In genomic region chr1:202034683-202035462, GRCh38 we compare ENCODE assay signal across 1 cellular context.
TF ChIP-seq lines count a peak whose summit lies in the region.

No MANE protein-coding gene starts in this region.

TF ChIP-seq in HepG2, 621 proteins besides CTCF, POLR2A, EP300 and RAD21 (continued from another document and continues in another):
- no peak for TF ChIP-seq CSRNP2 (CRISPR knock-in tag; conservative IDR thresholded peaks at IDR 0.05; ENCODE audit: low read depth)
- peak; percentile 88 for TF ChIP-seq ATF3 (CRISPR knock-in tag; IDR thresholded peaks at IDR 0.05)
- peak; percentile 25; the same call in 1 of the 2 replicates for TF ChIP-seq RBFOX2 (IDR thresholded peaks at IDR 0.05; ENCODE audit: low read depth, low read length)
- TF ChIP-seq ZNF160 (CRISPR knock-in tag; IDR thresholded peaks at IDR 0.05) = peak; percentile 43; the same call in 1 of the 2 replicates
- peak; percentile 36; the same call in 1 of the 2 replicates for TF ChIP-seq NR2C2 (CRISPR knock-in tag; IDR thresholded peaks at IDR 0.05; ENCODE audit: borderline replicate concordance)
- no peak for TF ChIP-seq MZF1 (CRISPR knock-in tag; IDR thresholded peaks at IDR 0.05; ENCODE audit: borderline replicate concordance)
- TF ChIP-seq EZH2 (conservative IDR thresholded peaks at IDR 0.05; ENCODE audit: low read depth, low read length) = no peak
- no peak for TF ChIP-seq NR3C1 (CRISPR knock-in tag; IDR thresholded peaks at IDR 0.05)
- TF ChIP-seq BHLHE40 (IDR thresholded peaks at IDR 0.05; ENCODE audit: low read length) = no peak
- no peak for TF ChIP-seq MEF2D (CRISPR knock-in tag; IDR thresholded peaks at IDR 0.05)
- TF ChIP-seq ZFYVE20 (CRISPR knock-in tag; IDR thresholded peaks at IDR 0.05; ENCODE audit: borderline replicate concordance, low read depth) = no peak
- peak; percentile 20; the same call in 1 of the 2 replicates for TF ChIP-seq FOXP4 (CRISPR knock-in tag; IDR thresholded peaks at IDR 0.05)
- no peak for TF ChIP-seq KAT2B (IDR thresholded peaks at IDR 0.05; ENCODE audit: borderline replicate concordance, low read depth, low read length)
- peak; percentile 80 for TF ChIP-seq FOSL2 (CRISPR knock-in tag; IDR thresholded peaks at IDR 0.05)
- TF ChIP-seq POGK (CRISPR knock-in tag; conservative IDR thresholded peaks at IDR 0.05) = no peak
- no peak for TF ChIP-seq ZNF44 (CRISPR knock-in tag; IDR thresholded peaks at IDR 0.05)
- no peak for TF ChIP-seq MLLT10 (CRISPR knock-in tag; IDR thresholded peaks at IDR 0.05)
- TF ChIP-seq ZMYM4 (CRISPR knock-in tag; IDR thresholded peaks at IDR 0.05) = no peak
- TF ChIP-seq SIX4 (CRISPR knock-in tag; IDR thresholded peaks at IDR 0.05) = no peak; the same call in 1 of the 2 replicates
- TF ChIP-seq JDP2 (CRISPR knock-in tag; IDR thresholded peaks at IDR 0.05; ENCODE audit: borderline replicate concordance) = no peak
- no peak for TF ChIP-seq MAF1 (CRISPR knock-in tag; IDR thresholded peaks at IDR 0.05; ENCODE audit: borderline replicate concordance)
- no peak for TF ChIP-seq ZNF761 (CRISPR knock-in tag; conservative IDR thresholded peaks at IDR 0.05)
- 0 out of 2 replicates have a peak, but pooled peaks have one; percentile 20 for TF ChIP-seq IRF2 (CRISPR knock-in tag; IDR thresholded peaks at IDR 0.05)
- TF ChIP-seq GLMP (CRISPR knock-in tag; IDR thresholded peaks at IDR 0.05; ENCODE audit: borderline replicate concordance) = no peak
- peak; percentile 17; the same call in 1 of the 2 replicates for TF ChIP-seq MAX (IDR thresholded peaks at IDR 0.05)
- no peak for TF ChIP-seq ZFP82 (CRISPR knock-in tag; IDR thresholded peaks at IDR 0.05; ENCODE audit: borderline replicate concordance)
- no peak for TF ChIP-seq NCOR1 (IDR thresholded peaks at IDR 0.05; ENCODE audit: borderline replicate concordance, low read length)
- TF ChIP-seq CREBL2 (CRISPR knock-in tag; IDR thresholded peaks at IDR 0.05; ENCODE audit: borderline replicate concordance) = no peak
- TF ChIP-seq ZNF350 (CRISPR knock-in tag; IDR thresholded peaks at IDR 0.05; ENCODE audit: borderline replicate concordance, low read depth) = peak; percentile 31; the same call in 1 of the 2 replicates
- TF ChIP-seq HNRNPH1 (optimal IDR thresholded peaks at IDR 0.05; ENCODE audit: low read depth, low read length) = no peak
- peak; percentile 91 for TF ChIP-seq PAXIP1 (CRISPR knock-in tag; conservative IDR thresholded peaks at IDR 0.05)
- TF ChIP-seq TEF (CRISPR knock-in tag; IDR thresholded peaks at IDR 0.05) = no peak
- TF ChIP-seq HNRNPK (IDR thresholded peaks at IDR 0.05; ENCODE audit: low read depth, low read length, poor library complexity, severe bottlenecking) = no peak
- peak; percentile 39; the same call in 1 of the 2 replicates for TF ChIP-seq TCF7 (IDR thresholded peaks at IDR 0.05; ENCODE audit: low read depth)
- no peak for TF ChIP-seq ZNF605 (CRISPR knock-in tag; IDR thresholded peaks at IDR 0.05)
- peak; percentile 95 for TF ChIP-seq JUN (CRISPR knock-in tag; IDR thresholded peaks at IDR 0.05)
- no peak for TF ChIP-seq REXO4 (CRISPR knock-in tag; IDR thresholded peaks at IDR 0.05; ENCODE audit: borderline replicate concordance)
- TF ChIP-seq ASH2L (IDR thresholded peaks at IDR 0.05; ENCODE audit: insufficient read length, low read depth, low read length) = peak; percentile 25
- peak; percentile 65; the same call in 1 of the 2 replicates for TF ChIP-seq ZGPAT (CRISPR knock-in tag; IDR thresholded peaks at IDR 0.05)
- TF ChIP-seq ZNF713 (CRISPR knock-in tag; IDR thresholded peaks at IDR 0.05) = no peak
- TF ChIP-seq PCBP1 (IDR thresholded peaks at IDR 0.05; ENCODE audit: borderline replicate concordance, low read depth, low read length) = no peak
- TF ChIP-seq SOX13 (IDR thresholded peaks at IDR 0.05) = no peak
- TF ChIP-seq SOX13 (CRISPR knock-in tag; conservative IDR thresholded peaks at IDR 0.05 in 1 of 2, IDR thresholded peaks at IDR 0.05 in 1 of 2) = no peak; a peak in 2 of 4 replicates
- TF ChIP-seq MEIS1 (CRISPR knock-in tag; IDR thresholded peaks at IDR 0.05; ENCODE audit: borderline replicate concordance) = peak; percentile 32; the same call in 1 of the 2 replicates
- TF ChIP-seq ARID5B (CRISPR knock-in tag; IDR thresholded peaks at IDR 0.05) = peak; percentile 43; the same call in 1 of the 2 replicates
- 0 out of 2 replicates have a peak, but pooled peaks have one; percentile 9 for TF ChIP-seq ZNF558 (CRISPR knock-in tag; IDR thresholded peaks at IDR 0.05; ENCODE audit: borderline replicate concordance)
- TF ChIP-seq ZNF891 (CRISPR knock-in tag; IDR thresholded peaks at IDR 0.05) = no peak
- TF ChIP-seq NFATC3 (CRISPR knock-in tag; IDR thresholded peaks at IDR 0.05) = no peak
- 0 out of 2 replicates have a peak, but pooled peaks have one; percentile 37 for TF ChIP-seq BRCA1 (CRISPR knock-in tag; IDR thresholded peaks at IDR 0.05)
- TF ChIP-seq RBAK (CRISPR knock-in tag; IDR thresholded peaks at IDR 0.05) = no peak
